Comparison of ENCODE assay signal across 10 cellular contexts in genomic region chr16:88468289-88469129, GRCh38. TPM values are rescaled to one million over a fixed set of nuclear protein-coding genes. Genes with fewer than 3 reads are reported as not detected.
DNase-seq lines count a peak whose midpoint lies in the region; ATAC-seq and TF ChIP-seq lines count a peak whose summit lies in the region.
"Had no signal": no experiment of that assay in that cellular context is flagged by ENCODE, and none has a peak within 500 bp of the region (broad histone marks: within the 10 kb centered on the region; RNA-seq: fewer than 3 reads in every experiment).

No MANE protein-coding gene starts in this region.

- TF ChIP-seq CTCF in hepatocyte (IDR thresholded peaks at IDR 0.05; ENCODE audit: poor library complexity) = no peak

- WGBS in hepatocyte (ENCODE audit: low lambda C conversion rate, missing lambda C conversion rate) = 48% methylated on average over 17 of the region's 18 CpGs

- H3K36me3 Mint-ChIP-seq in activated CD4-positive, alpha-beta T cell treated with anti-CD3 and anti-CD28 coated beads, Interleukin-2, amount 10 ng/mL, durations not matched to agents 7 days and 5 days (ENCODE audit: low read depth) = no peaks in the 10 kb centered on the region
- peaks cover 81% of the 10 kb centered on the region for H3K36me3 Mint-ChIP-seq in effector memory CD8-positive, alpha-beta T cell (ENCODE audit: insufficient read depth)

- H3K79me2 ChIP-seq in hepatocyte = peaks cover 86% of the 10 kb centered on the region

- H3K4me3 Mint-ChIP-seq in activated CD4-positive, alpha-beta T cell treated with anti-CD3 and anti-CD28 coated beads, Interleukin-2, amount 10 ng/mL, durations not matched to agents 7 days and 5 days = no peak overlapping the region
- H3K4me3 Mint-ChIP-seq in effector memory CD8-positive, alpha-beta T cell = peak overlapping the region in 1 of 2 donors; percentile 22

- POLR2A ChIA-PET in activated CD4-positive, alpha-beta T cell treated with anti-CD3 and anti-CD28 coated beads, Interleukin-2, amount 10 ng/mL, durations not matched to agents 7 days and 5 days (lab: Charles Lee) = no interaction called here

- H3K4me1 ChIP-seq in skeletal muscle satellite cell (ENCODE audit: control insufficient read depth, insufficient read depth, low read length) (no peaks in the 10 kb centered on the region), hepatocyte (ENCODE audit: insufficient read depth) (peaks cover 30% of the 10 kb centered on the region)

- H3K36me3 ChIP-seq in skeletal muscle satellite cell (ENCODE audit: insufficient read depth, low read length) (no peaks in the 10 kb centered on the region), hepatocyte (replicated peaks; ENCODE audit: insufficient read depth, low read depth) (no peaks in the 10 kb centered on the region)
- H3K36me3 ChIP-seq: brain microvascular endothelial cell had no signal

- peak; percentile 11 for ATAC-seq in effector memory CD8-positive, alpha-beta T cell (replicated peaks)
- no peak for ATAC-seq in HG02571 (IDR thresholded peaks at IDR 0.05; ENCODE audit: unreplicated experiment)

- no peaks in the 10 kb centered on the region for H3K9me2 ChIP-seq in hepatocyte (replicated peaks; ENCODE audit: insufficient read depth)

- peaks cover 63% of the 10 kb centered on the region for H3K4me1 Mint-ChIP-seq in activated CD4-positive, alpha-beta T cell treated with anti-CD3 and anti-CD28 coated beads, Interleukin-2, amount 10 ng/mL, durations not matched to agents 7 days and 5 days
- peaks cover 40 to 46% of the 10 kb centered on the region in 2 donors for H3K4me1 Mint-ChIP-seq in effector memory CD8-positive, alpha-beta T cell (ENCODE audit: low read depth in 2 of 2)

- peaks cover 88% of the 10 kb centered on the region for H4K20me1 ChIP-seq in hepatocyte (ENCODE audit: insufficient read depth, poor library complexity, severe bottlenecking)

- H3K27ac ChIP-seq in hepatocyte = no peak overlapping the region
- H3K27ac ChIP-seq: brain microvascular endothelial cell had no signal

- H3K9me3 ChIP-seq in skeletal muscle satellite cell (replicated peaks; ENCODE audit: low read length) = no peaks in the 10 kb centered on the region
- H3K9me3 ChIP-seq in hepatocyte (ENCODE audit: low read depth) = no peaks in the 10 kb centered on the region

- H3K4me2 ChIP-seq in skeletal muscle satellite cell (ENCODE audit: low read length) = peak overlapping the region; percentile 35
- no peak overlapping the region for H3K4me2 ChIP-seq in hepatocyte

- DNase-seq in activated CD4-positive, alpha-beta T cell treated with anti-CD3 and anti-CD28 coated beads, Interleukin-2, amount 10 ng/mL, durations not matched to agents 7 days and 5 days = peak; percentile 30
- no peak for DNase-seq in activated CD4-positive, alpha-beta T cell treated with anti-CD3 and anti-CD28 coated beads for 4 hours
- DNase-seq in NCI-H69 (lab: John Stamatoyannopoulos, UW) = peak; percentile 61
- no peak for DNase-seq in effector memory CD8-positive, alpha-beta T cell
- no peak for DNase-seq in hepatocyte (ENCODE audit: low spot score)
- DNase-seq in germinal center (ENCODE audit: low spot score) = no peak
- DNase-seq: brain microvascular endothelial cell, COR-L47 had no signal

- H3K27me3 ChIP-seq in skeletal muscle satellite cell (ENCODE audit: control insufficient read depth, insufficient read depth, low read length) (no peaks in the 10 kb centered on the region), hepatocyte (no peaks in the 10 kb centered on the region)
- H3K27me3 ChIP-seq: brain microvascular endothelial cell had no signal

- no peak overlapping the region for H3K27ac Mint-ChIP-seq in activated CD4-positive, alpha-beta T cell treated with anti-CD3 and anti-CD28 coated beads, Interleukin-2, amount 10 ng/mL, durations not matched to agents 7 days and 5 days
- H3K27ac Mint-ChIP-seq in effector memory CD8-positive, alpha-beta T cell = peak overlapping the region; percentile 90 to 94

- no peaks in the 10 kb centered on the region for H3K9me3 Mint-ChIP-seq in activated CD4-positive, alpha-beta T cell treated with anti-CD3 and anti-CD28 coated beads, Interleukin-2, amount 10 ng/mL, durations not matched to agents 7 days and 5 days
- H3K9me3 Mint-ChIP-seq in effector memory CD8-positive, alpha-beta T cell = no peaks in the 10 kb centered on the region

- H3K4me3 ChIP-seq in skeletal muscle satellite cell (ENCODE audit: low read length) (no peak overlapping the region), hepatocyte (no peak overlapping the region)

- CTCF ChIA-PET in activated CD4-positive, alpha-beta T cell treated with anti-CD3 and anti-CD28 coated beads, Interleukin-2, amount 10 ng/mL, durations not matched to agents 7 days and 5 days (lab: Charles Lee) = no interaction called here

- H3K27me3 Mint-ChIP-seq in activated CD4-positive, alpha-beta T cell treated with anti-CD3 and anti-CD28 coated beads, Interleukin-2, amount 10 ng/mL, durations not matched to agents 7 days and 5 days = no peaks in the 10 kb centered on the region
- no peaks in the 10 kb centered on the region for H3K27me3 Mint-ChIP-seq in effector memory CD8-positive, alpha-beta T cell

- no peak overlapping the region for H2AFZ ChIP-seq in hepatocyte

- no peak overlapping the region for H3K9ac ChIP-seq in skeletal muscle satellite cell (ENCODE audit: low read depth, low read length)

RNA-seq across cellular contexts. Expression of gene ZFPM1, which starts 15.4 kb away (rescaled TPM):
- 10 to 100 TPM; 12.7 to 13.8 TPM for total RNA-seq in activated CD4-positive, alpha-beta T cell treated with anti-CD3 and anti-CD28 coated beads, Interleukin-2, amount 10 ng/mL, durations not matched to agents 7 days and 5 days
- 1.3 and 1.5 TPM in 2 replicates for total RNA-seq in skeletal muscle satellite cell (2012; rRNA removed)
- total RNA-seq in hepatocyte = 3.1 and 4.1 TPM in 2 replicates
- polyA plus RNA-seq in hepatocyte = 8.3 and 11.9 TPM in 2 replicates

Comparison
In these comparisons a context has a peak if more than half of its experiments do, and no peak if none do; other contexts are left out.
1. DNase-seq: peak in activated CD4-positive, alpha-beta T cell treated with anti-CD3 and anti-CD28 coated beads, Interleukin-2, amount 10 ng/mL, durations not matched to agents 7 days and 5 days (single experiment) and NCI-H69 (single experiment); none in activated CD4-positive, alpha-beta T cell treated with anti-CD3 and anti-CD28 coated beads for 4 hours (0 of 2), effector memory CD8-positive, alpha-beta T cell (0 of 3), hepatocyte (single experiment) and germinal center (single experiment).